8 cellular contexts compared by ENCODE assay signal in genomic region chr2:209495068-209495620, GRCh38.
DNase-seq lines count a peak whose midpoint lies in the region; ATAC-seq and TF ChIP-seq lines count a peak whose summit lies in the region.
"Not testable (repeated sequence)": the region's sequence is repeated elsewhere in the genome, so short reads cannot be mapped to it uniquely, and the experiment has no call there.

No MANE protein-coding gene starts in this region.

- POLR2A ChIA-PET in AG04450 (lab: Yijun Ruan, JAX), result interaction anchor here (0.6 kb wide), 1 partner anchor 21 kb away, joined by 3 read pairs; no protein-coding TSS in a partner anchor
- POLR2A ChIA-PET in PC-3 (lab: Charles Lee; ENCODE audit: unreplicated experiment), result not testable (repeated sequence)

- WGBS in right lobe of liver (ENCODE audit: insufficient coverage, low coverage, low lambda C conversion rate, missing lambda C conversion rate), result 84% methylated on average over 8 of the region's 13 CpGs
- whole genome bisulfite sequencing in psoas muscle, 3 donors, result 84 to 88% (median 87%) methylated on average over 13 of the region's 13 CpGs
- WGBS in testis, 2 donors, result 86 to 92% methylated on average over 12 to 13 of the region's 13 CpGs

- H3K9me3 ChIP-seq in AG04450 (ENCODE audit: control insufficient read depth, insufficient read depth, low read length); PC-3 (ENCODE audit: low read length); right lobe of liver; testis: not testable (repeated sequence)
- H3K9me3 ChIP-seq in ascending aorta, result peaks cover 0 to 40% of the 10 kb centered on the region in 2 donors
- H3K9me3 ChIP-seq in psoas muscle, result peaks cover 20% of the 10 kb centered on the region

- H3F3A ChIP-seq in PC-3 (ENCODE audit: low read length, unreplicated experiment), result not testable (repeated sequence)

- H3K9ac ChIP-seq in PC-3 (ENCODE audit: low read length), result not testable (repeated sequence)

- H3K27ac ChIP-seq in AG04450 (ENCODE audit: low read depth, low read length), result peak overlapping the region; percentile 58
- H3K27ac ChIP-seq in PC-3 (ENCODE audit: low read length), result peak overlapping the region; percentile 66
- H3K27ac ChIP-seq in ascending aorta, result peak overlapping the region; percentile 85 to 89
- H3K27ac ChIP-seq in dorsolateral prefrontal cortex, result peak overlapping the region in 49 of 59 donors; percentile 10 to 89 (median 68)
- peak overlapping the region; percentile 27 to 52 (median 31) for H3K27ac ChIP-seq in right lobe of liver
- H3K27ac ChIP-seq in psoas muscle, result peak overlapping the region; percentile 77
- H3K27ac ChIP-seq in testis, result peak overlapping the region; percentile 41 to 81

- not testable (repeated sequence) for TF ChIP-seq POLR2A in right lobe of liver (IDR thresholded peaks at IDR 0.05); testis (IDR thresholded peaks at IDR 0.05)

- peak overlapping the region; percentile 66 for H3K4me2 ChIP-seq in PC-3 (ENCODE audit: low read length)

- not testable (repeated sequence) for TF ChIP-seq CTCF in AG04450 (IDR thresholded peaks at IDR 0.05; ENCODE audit: low read depth, low read length); PC-3 (conservative IDR thresholded peaks at IDR 0.05; ENCODE audit: low read depth, low read length); ascending aorta (IDR thresholded peaks at IDR 0.05); dorsolateral prefrontal cortex (IDR thresholded peaks at IDR 0.05 in 54 of 56, conservative IDR thresholded peaks at IDR 0.05 in 2 of 56; ENCODE audit: low read depth in 1 of 56, partially characterized antibody in 56 of 56); right lobe of liver (IDR thresholded peaks at IDR 0.05); psoas muscle (IDR thresholded peaks at IDR 0.05); testis (IDR thresholded peaks at IDR 0.05)

- H3K79me2 ChIP-seq in PC-3 (ENCODE audit: low read length), result not testable (repeated sequence)

- not testable (repeated sequence) for H3K27me3 ChIP-seq in AG04450 (ENCODE audit: control insufficient read depth, insufficient read depth, low read length); PC-3 (ENCODE audit: low read length); ascending aorta; dorsolateral prefrontal cortex; right lobe of liver; psoas muscle (ENCODE audit: insufficient read depth in 3 of 3, low read length in 2 of 3); testis

- intact Hi-C loops in PC-3 (cut with micrococcal nuclease); dorsolateral prefrontal cortex (cut with DNase I); Right ventricle myocardium inferior (cut with DNase I); right lobe of liver (cut with DNase I); psoas muscle (cut with DNase I); testis (cut with DNase I; ENCODE audit: low total_unique reads): not testable (repeated sequence)
- intact Hi-C loops in ascending aorta (cut with DNase I), result loop anchor here (2.0 kb wide), 1 partner anchor 70 kb away; the partner anchor contains the start of gene MAP2

- H3K4me1 ChIP-seq in PC-3 (ENCODE audit: insufficient read depth, low read length), result peaks cover 26% of the 10 kb centered on the region
- H3K4me1 ChIP-seq in ascending aorta, right lobe of liver, psoas muscle, testis: not testable (repeated sequence)

- H3K9me2 ChIP-seq in PC-3 (replicated peaks; ENCODE audit: low read length), result not testable (repeated sequence)

- BruUV-seq in PC-3 (replicated peaks; lab: Mats Ljungman, UMichigan), result not testable (repeated sequence)

- not testable (repeated sequence) for DNase-seq in AG04450 (ENCODE audit: low read depth, low spot score); PC-3; dorsolateral prefrontal cortex; psoas muscle; testis
- DNase-seq in ascending aorta (ENCODE audit: low spot score in 2 of 2) (peak in 1 of 2 donors; percentile 62), Right ventricle myocardium inferior (ENCODE audit: missing footprints) (peak; percentile 62), right lobe of liver (peak in 1 of 3 donors; percentile 21)

- H2AFZ ChIP-seq in PC-3 (ENCODE audit: low read length), result not testable (repeated sequence)

- not testable (repeated sequence) for H3K4me3 ChIP-seq in AG04450 (ENCODE audit: low read depth, low read length); ascending aorta; right lobe of liver; psoas muscle; testis
- H3K4me3 ChIP-seq in PC-3 (ENCODE audit: low read length) (peak overlapping the region; percentile 17; the same call in 1 of the 2 replicates), dorsolateral prefrontal cortex (peak overlapping the region in 1 of 59 donors; percentile 1)

- not testable (repeated sequence) for H3K36me3 ChIP-seq in PC-3 (ENCODE audit: low read depth, low read length); ascending aorta; right lobe of liver; psoas muscle (ENCODE audit: insufficient read depth in 1 of 2, low read depth in 1 of 2); testis (ENCODE audit: low read depth, missing control alignments)

- not testable (repeated sequence) for ATAC-seq in PC-3, Right ventricle myocardium inferior, right lobe of liver, psoas muscle

- H4K20me1 ChIP-seq in PC-3 (ENCODE audit: low read length), result not testable (repeated sequence)

- CTCF ChIA-PET in AG04450 (lab: Charles Lee), result interaction anchor here (0.6 to 1.5 kb wide), 4 partner anchors 9 to 161 kb away, joined by 3 to 4 read pairs (median 4); partner anchors contain the start of gene MAP2
- CTCF ChIA-PET in PC-3 (lab: Charles Lee), result interaction anchor here (0.6 to 1.4 kb wide), 2 partner anchors 29 to 69 kb away, joined by 3 to 4 read pairs; no protein-coding TSS in a partner anchor

Comparison
In these comparisons a context has a peak if more than half of its experiments do, and no peak if none do; other contexts are left out.
1. H3K27ac ChIP-seq: peak in every context shown above with its lines; median percentile 87 in ascending aorta; 77 in psoas muscle; 68 in dorsolateral prefrontal cortex; 66 in PC-3; 61 in testis; 58 in AG04450; 31 in right lobe of liver.